1 cellular context compared by ENCODE assay signal in genomic region chr7:99848420-99849216, GRCh38.
TF ChIP-seq lines count a peak whose summit lies in the region.

No MANE protein-coding gene starts in this region.

TF ChIP-seq in K562, 482 proteins besides CTCF, POLR2A, EP300 and RAD21 (continued from another document and continues in another):
- TF ChIP-seq RREB1 (CRISPR knock-in tag; IDR thresholded peaks at IDR 0.05) (no peak), ZNF197 (CRISPR knock-in tag; IDR thresholded peaks at IDR 0.05; ENCODE audit: low read depth) (no peak), TAF9B (IDR thresholded peaks at IDR 0.05; ENCODE audit: partially characterized antibody) (no peak), ZNF175 (CRISPR knock-in tag; IDR thresholded peaks at IDR 0.05; ENCODE audit: low read depth) (no peak), COPS2 (conservative IDR thresholded peaks at IDR 0.05) (no peak), MCM2 (IDR thresholded peaks at IDR 0.05; ENCODE audit: low read depth) (no peak), CREB1 (IDR thresholded peaks at IDR 0.05) (peak; percentile 19; the same call in 1 of the 2 replicates), CREB1 (CRISPR knock-in tag; IDR thresholded peaks at IDR 0.05) (no peak), E2F1 (CRISPR knock-in tag; IDR thresholded peaks at IDR 0.05) (no peak), ZMIZ1 (IDR thresholded peaks at IDR 0.05; ENCODE audit: low read depth in 2 of 2, low read length in 2 of 2) (no peak), SMAD3 (CRISPR knock-in tag; conservative IDR thresholded peaks at IDR 0.05) (no peak), CTBP1 (IDR thresholded peaks at IDR 0.05; ENCODE audit: borderline replicate concordance) (peak; percentile 57; the same call in 1 of the 2 replicates), RBM25 (IDR thresholded peaks at IDR 0.05; ENCODE audit: low read depth, low read length, severe bottlenecking) (no peak), SRSF9 (IDR thresholded peaks at IDR 0.05; ENCODE audit: borderline replicate concordance, low read depth, low read length) (no peak), REST (CRISPR knock-in tag; IDR thresholded peaks at IDR 0.05; ENCODE audit: low read depth) (no peak), ZZZ3 (IDR thresholded peaks at IDR 0.05) (no peak), ZNF57 (CRISPR knock-in tag; IDR thresholded peaks at IDR 0.05) (no peak), ZNF592 (IDR thresholded peaks at IDR 0.05) (no peak), NONO (IDR thresholded peaks at IDR 0.05; ENCODE audit: low read depth in 2 of 2, low read length in 1 of 2) (no peak), ATF2 (CRISPR knock-in tag; IDR thresholded peaks at IDR 0.05) (no peak), ZNF780A (CRISPR knock-in tag; IDR thresholded peaks at IDR 0.05) (no peak), KLF13 (tag; IDR thresholded peaks at IDR 0.05; ENCODE audit: borderline replicate concordance, low read depth) (no peak), ZBTB8A (IDR thresholded peaks at IDR 0.05; ENCODE audit: partially characterized antibody) (no peak), PCBP1 (IDR thresholded peaks at IDR 0.05; ENCODE audit: low read depth, low read length, poor library complexity, severe bottlenecking) (no peak), NR3C1 (CRISPR knock-in tag; IDR thresholded peaks at IDR 0.05) (no peak), LEF1 (IDR thresholded peaks at IDR 0.05) (no peak), KAT8 (IDR thresholded peaks at IDR 0.05; ENCODE audit: low read depth) (no peak), KHSRP (IDR thresholded peaks at IDR 0.05) (no peak), ZNF511 (CRISPR knock-in tag; IDR thresholded peaks at IDR 0.05) (no peak), USF2 (CRISPR knock-in tag; IDR thresholded peaks at IDR 0.05) (no peak), ZNF134 (CRISPR knock-in tag; conservative IDR thresholded peaks at IDR 0.05) (no peak), CBFB (CRISPR knock-in tag; IDR thresholded peaks at IDR 0.05) (no peak), SPI1 (IDR thresholded peaks at IDR 0.05; ENCODE audit: borderline replicate concordance, low read depth, low read length) (0 out of 2 replicates have a peak, but pooled peaks have one; percentile 30), NFE2L1 (tag; IDR thresholded peaks at IDR 0.05; ENCODE audit: borderline replicate concordance, low read depth) (no peak), ZNF165 (CRISPR knock-in tag; IDR thresholded peaks at IDR 0.05; ENCODE audit: borderline replicate concordance) (no peak), HLTF (IDR thresholded peaks at IDR 0.05) (no peak), NR2C2 (CRISPR knock-in tag; IDR thresholded peaks at IDR 0.05) (no peak), NR2C2 (tag; IDR thresholded peaks at IDR 0.05) (no peak), ZNF3 (CRISPR knock-in tag; IDR thresholded peaks at IDR 0.05) (no peak), SMARCA4 (IDR thresholded peaks at IDR 0.05) (no peak), NFATC3 (IDR thresholded peaks at IDR 0.05) (no peak), RHOXF2B (CRISPR knock-in tag; conservative IDR thresholded peaks at IDR 0.05) (no peak)
